Comparison of ENCODE assay signal across 17 cellular contexts in the genomic region with DNA sequence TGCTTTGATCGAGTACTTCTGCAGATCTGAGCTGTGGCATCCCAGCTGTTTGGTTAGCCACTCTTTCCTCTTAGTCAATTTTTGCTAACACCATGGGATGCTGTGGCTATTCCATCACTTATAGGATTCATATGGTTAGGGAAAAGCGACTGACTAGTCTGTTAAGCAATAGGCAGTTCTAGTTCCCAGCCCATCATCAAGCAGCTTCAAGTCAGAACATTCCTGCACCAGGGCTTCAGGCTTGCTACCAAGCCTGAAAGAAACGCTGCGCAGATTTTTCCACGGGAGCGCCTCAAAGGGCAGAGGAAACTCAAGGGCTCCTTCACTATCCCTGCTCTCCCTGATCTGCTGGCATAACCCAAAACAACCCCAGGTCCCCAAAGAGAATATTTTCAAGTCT.
"Had no signal": no experiment of that assay in that cellular context is flagged by ENCODE, and none has a peak within 500 bp of the region (broad histone marks: within the 10 kb centered on the region; RNA-seq: fewer than 3 reads in every experiment).

No MANE protein-coding gene starts in this region.

- H3K4me3 ChIP-seq: gastrocnemius medialis, pancreas, smooth muscle cell, testis, tibial nerve, upper lobe of right lung had no signal

- H3K4me2 ChIP-seq: smooth muscle cell had no signal

- DNase-seq: effector memory CD4-positive, alpha-beta T cell; gastrocnemius medialis; islet precursor cell; naive B cell; occipital lobe; pancreas; right cardiac atrium; stimulated activated CD4-positive, alpha-beta T cell treated with anti-CD3 and anti-CD28 coated beads, Interleukin-4, amount 100 ng/mL, for 1 hour; stimulated activated CD8-positive, alpha-beta memory T cell treated with anti-CD3 and anti-CD28 coated beads, Interleukin-4, amount 100 ng/mL, for 48 hours; stimulated activated naive CD8-positive, alpha-beta T cell treated with anti-CD3 and anti-CD28 coated beads, Interleukin-15, Interleukin-2, amounts not matched to agents 100 U/mL and 50 U/mL, for 24 hours; testis; upper lobe of right lung had no signal

- H3K9me3 ChIP-seq: gastrocnemius medialis, pancreas, testis, tibial nerve, upper lobe of right lung had no signal

- H3K27ac ChIP-seq: pancreas, upper lobe of right lung had no signal

- H3K36me3 ChIP-seq: gastrocnemius medialis, pancreas, tibial nerve, upper lobe of right lung had no signal

- ATAC-seq: esophagus mucosa; gastrocnemius medialis; left lobe of liver; pancreas; right cardiac atrium; stimulated activated effector memory CD8-positive, alpha-beta T cell treated with anti-CD3 and anti-CD28 coated beads, Interleukin-12 subunit alpha, Interleukin-12 subunit beta, amount 100 ng/mL, for 72 hours; stimulated activated naive CD8-positive, alpha-beta T cell treated with anti-CD3 and anti-CD28 coated beads, Interleukin-15, Interleukin-2, amounts not matched to agents 100 U/mL and 50 U/mL, for 24 hours; upper lobe of right lung had no signal

- H3K27me3 ChIP-seq: gastrocnemius medialis, pancreas, testis, tibial nerve, upper lobe of right lung had no signal
